4 cellular contexts compared by ENCODE assay signal in the genomic region with DNA sequence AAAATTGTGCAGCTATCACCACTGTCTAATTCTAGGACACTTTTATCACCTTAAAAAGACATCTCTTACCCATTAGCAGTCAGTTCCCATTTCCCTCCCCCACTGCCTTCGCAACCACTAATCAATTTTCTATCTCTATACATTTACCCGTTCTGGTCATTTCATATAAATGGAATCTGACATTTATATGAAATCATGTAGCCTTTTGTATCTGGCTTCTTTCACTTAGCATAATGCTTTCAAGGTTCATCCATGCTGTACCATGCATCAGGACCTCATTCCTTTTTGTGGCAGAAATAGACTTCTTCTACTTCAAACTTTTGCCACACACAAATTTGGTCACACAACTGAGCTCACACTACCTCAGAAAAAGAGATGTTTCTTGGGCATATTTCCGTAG. TPM values are rescaled to one million over a fixed set of nuclear protein-coding genes. Genes with fewer than 3 reads are reported as not detected.
"Had no signal": no experiment of that assay in that cellular context is flagged by ENCODE, and none has a peak within 500 bp of the region (broad histone marks: within the 10 kb centered on the region; RNA-seq: fewer than 3 reads in every experiment).

No MANE protein-coding gene starts in this region.

- DNase-seq: GDM1, GF-D8 had no signal

- ATAC-seq: GM12878 had no signal

- H3K4me3 ChIP-seq: GM12878 had no signal

RNA-seq across cellular contexts. Expression of gene FRMPD1, which starts 32.2 kb away (rescaled TPM):
- total RNA-seq: G401 had no signal
